20 cellular contexts compared by ENCODE assay signal in the genomic region with DNA sequence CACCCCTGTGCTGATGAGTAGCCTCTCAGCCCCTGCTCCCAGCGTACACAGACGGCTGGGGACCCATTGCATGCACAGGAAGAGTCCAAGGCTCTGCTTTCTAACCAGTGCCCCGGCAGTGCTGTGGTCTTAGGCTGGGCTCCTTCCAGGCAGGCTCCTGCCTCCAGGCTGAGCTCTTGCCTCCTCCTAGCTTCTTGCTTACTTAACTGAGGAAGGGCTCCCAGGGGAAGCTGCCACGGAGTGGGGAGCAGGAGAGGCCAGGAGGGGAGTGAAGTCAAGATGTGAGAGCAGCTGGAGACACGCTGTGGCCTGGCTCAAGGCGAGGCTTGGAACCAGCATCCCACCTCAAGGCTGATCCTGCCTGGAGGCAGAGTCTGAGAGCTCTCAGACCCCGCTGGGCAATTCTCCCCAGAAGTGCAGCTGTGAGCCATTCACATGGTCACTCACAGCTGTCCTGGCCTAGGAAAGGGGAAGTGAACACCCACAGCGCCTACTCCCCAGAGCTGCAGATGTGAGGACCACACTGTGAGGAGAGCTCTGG.
DNase-seq lines count a peak whose midpoint lies in the region; ATAC-seq, FAIRE-seq and TF ChIP-seq lines count a peak whose summit lies in the region.
"Had no signal": no experiment of that assay in that cellular context is flagged by ENCODE, and none has a peak within 500 bp of the region (broad histone marks: within the 10 kb centered on the region; RNA-seq: fewer than 3 reads in every experiment).

No MANE protein-coding gene starts in this region.

- H3K9me3 ChIP-seq in K562 (replicated peaks; ENCODE audit: control insufficient read depth, insufficient read depth, low read depth, low read length): no peaks in the 10 kb centered on the region
- H3K9me3 ChIP-seq in kidney (ENCODE audit: control insufficient read depth in 1 of 2, low read length in 2 of 2): no peaks in the 10 kb centered on the region
- H3K9me3 ChIP-seq in upper lobe of right lung: no peaks in the 10 kb centered on the region
- H3K9me3 ChIP-seq: lower lobe of right lung, neutrophil had no signal

- BruUV-seq in K562 (replicated peaks; lab: Mats Ljungman, UMichigan): no TSS peak

- no peak overlapping the region for H3K4me2 ChIP-seq in K562 (ENCODE audit: insufficient read depth, low read length)

- in situ Hi-C loops in K562 (cut with MboI): no loop called here

- H3K4me1 ChIP-seq in K562 (replicated peaks in 1 of 2; ENCODE audit: control insufficient read depth in 2 of 2, insufficient read depth in 2 of 2, low read length in 2 of 2) (no peaks in the 10 kb centered on the region), kidney (ENCODE audit: control insufficient read depth in 1 of 2, insufficient read depth in 1 of 2, low read depth in 1 of 2, low read length in 2 of 2) (no peaks in the 10 kb centered on the region), upper lobe of right lung (no peaks in the 10 kb centered on the region)
- H3K4me1 ChIP-seq: lower lobe of right lung had no signal

- CTCF ChIA-PET in K562 (lab: Yijun Ruan, JAX; ENCODE audit: low intra/inter-chr PET ratio): no interaction called here

- no peaks in the 10 kb centered on the region for H3K79me2 ChIP-seq in K562 (ENCODE audit: control insufficient read depth, insufficient read depth, low read length)

- H2AFZ ChIP-seq in K562 (ENCODE audit: low read depth, low read length): no peak overlapping the region

- H3K4me3 Mint-ChIP-seq in natural killer cell treated with Interleukin-12 subunit alpha and Interleukin-12 subunit beta and Interleukin-15 and Interleukin-18, amount 100 ng/mL, for 72 hours: no peak overlapping the region
- no peak overlapping the region for H3K4me3 Mint-ChIP-seq in natural killer cell
- H3K4me3 Mint-ChIP-seq: activated T-cell treated with anti-CD3 and anti-CD28 coated beads, Interleukin-2, amount 50 U/mL, for 4 hours; dendritic cell treated with granulocyte-macrophage colony-stimulating factor and Interleukin-4, amounts not matched to agents 40 ng/mL and 50 ng/mL, for 4 days had no signal

- no peaks in the 10 kb centered on the region for H4K20me1 ChIP-seq in K562 (replicated peaks; ENCODE audit: control insufficient read depth, insufficient read depth, low read length)

- TF ChIP-seq POLR2A in K562 (conservative IDR thresholded peaks at IDR 0.05): no peak

- no peaks in the 10 kb centered on the region for H3K36me3 ChIP-seq in K562 (ENCODE audit: control insufficient read depth, insufficient read depth, low read length)
- H3K36me3 ChIP-seq in kidney (ENCODE audit: control insufficient read depth in 1 of 2, insufficient read depth in 2 of 2, low read length in 2 of 2): no peaks in the 10 kb centered on the region
- no peaks in the 10 kb centered on the region for H3K36me3 ChIP-seq in upper lobe of right lung
- H3K36me3 ChIP-seq: lower lobe of right lung, neutrophil had no signal

- H3K36me3 Mint-ChIP-seq in natural killer cell treated with Interleukin-12 subunit alpha and Interleukin-12 subunit beta and Interleukin-15 and Interleukin-18, amount 100 ng/mL, for 72 hours: no peaks in the 10 kb centered on the region
- H3K36me3 Mint-ChIP-seq in natural killer cell: no peaks in the 10 kb centered on the region

- H3K9me1 ChIP-seq in K562 (ENCODE audit: control insufficient read depth, insufficient read depth, low read length): no peaks in the 10 kb centered on the region

- no peak overlapping the region for H3K27ac Mint-ChIP-seq in natural killer cell treated with Interleukin-12 subunit alpha and Interleukin-12 subunit beta and Interleukin-15 and Interleukin-18, amount 100 ng/mL, for 72 hours
- H3K27ac Mint-ChIP-seq in natural killer cell: no peak overlapping the region
- H3K27ac Mint-ChIP-seq: dendritic cell treated with granulocyte-macrophage colony-stimulating factor and Interleukin-4, amounts not matched to agents 40 ng/mL and 50 ng/mL, for 4 days had no signal

- no peaks in the 10 kb centered on the region for H3K9me3 Mint-ChIP-seq in natural killer cell treated with Interleukin-12 subunit alpha and Interleukin-12 subunit beta and Interleukin-15 and Interleukin-18, amount 100 ng/mL, for 72 hours
- no peaks in the 10 kb centered on the region for H3K9me3 Mint-ChIP-seq in natural killer cell
- H3K9me3 Mint-ChIP-seq: activated T-cell treated with anti-CD3 and anti-CD28 coated beads, Interleukin-2, amount 50 U/mL, for 4 hours; dendritic cell treated with granulocyte-macrophage colony-stimulating factor and Interleukin-4, amounts not matched to agents 40 ng/mL and 50 ng/mL, for 4 days had no signal

- POLR2A ChIA-PET in K562 (lab: Yijun Ruan, JAX): interaction anchor here (0.6 kb wide), 1 partner anchor 20 kb away, joined by 3 read pairs; no protein-coding TSS in a partner anchor

- H3K4me1 Mint-ChIP-seq in natural killer cell treated with Interleukin-12 subunit alpha and Interleukin-12 subunit beta and Interleukin-15 and Interleukin-18, amount 100 ng/mL, for 72 hours (ENCODE audit: low read depth in 2 of 2): no peaks in the 10 kb centered on the region
- no peaks in the 10 kb centered on the region for H3K4me1 Mint-ChIP-seq in natural killer cell

- no peak overlapping the region for H3K27ac ChIP-seq in K562 (ENCODE audit: extremely low read depth, low read depth, low read length)
- no peak overlapping the region for H3K27ac ChIP-seq in kidney (ENCODE audit: low read depth in 2 of 2, low read length in 2 of 2)
- H3K27ac ChIP-seq in upper lobe of right lung: no peak overlapping the region
- H3K27ac ChIP-seq: lower lobe of right lung, neutrophil had no signal

- intact Hi-C loops in natural killer cell (cut with micrococcal nuclease): no loop called here
- intact Hi-C loops in K562 (cut with micrococcal nuclease): no loop called here
- intact Hi-C loops in kidney (cut with DNase I): no loop called here
- intact Hi-C loops in upper lobe of right lung (cut with DNase I): no loop called here

- no peak for DNase-seq in natural killer cell treated with Interleukin-12 subunit alpha and Interleukin-12 subunit beta and Interleukin-15 and Interleukin-18, amount 100 ng/mL, for 72 hours (ENCODE audit: low spot score)
- DNase-seq in natural killer cell: no peak
- DNase-seq in K562 (ENCODE audit: extremely low read depth in 1 of 4, low spot score in 3 of 4): no peak
- peak; percentile 50 for DNase-seq in kidney
- DNase-seq in upper lobe of right lung: no peak
- no peak for DNase-seq in UCSD-AML1 (lab: John Stamatoyannopoulos, UW; ENCODE audit: unreplicated experiment)
- no peak for DNase-seq in hepatic stellate cell (ENCODE audit: low spot score)
- DNase-seq: activated CD4-positive, CD25-positive, alpha-beta regulatory T cell treated with anti-CD3 and anti-CD28 coated beads, Interleukin-2, amount 50 U/mL, for 72 hours; activated naive CD4-positive, alpha-beta T cell treated with Interleukin-2 at 50 U/mL for 16 hours; activated T-cell treated with anti-CD3 and anti-CD28 coated beads, Interleukin-2, amount 50 U/mL, for 4 hours; C1 segment of cervical spinal cord; GM23248; Kasumi-1; lower lobe of right lung; NCI-H1417; NCI-H524 treated with DMSO at 0.1 percent for 48 hours; retina had no signal

- TF ChIP-seq CTCF in natural killer cell (IDR thresholded peaks at IDR 0.05) (no peak), K562 (IDR thresholded peaks at IDR 0.05 in 2 of 3, conservative IDR thresholded peaks at IDR 0.05 in 1 of 3; ENCODE audit: insufficient read depth in 2 of 3, low read depth in 1 of 3, low read length in 3 of 3) (no peak), kidney (IDR thresholded peaks at IDR 0.05; ENCODE audit: borderline replicate concordance, extremely low read depth, insufficient read depth) (no peak), upper lobe of right lung (IDR thresholded peaks at IDR 0.05) (no peak)

- no peak for TF ChIP-seq RAD21 in K562 (CRISPR knock-in tag; conservative IDR thresholded peaks at IDR 0.05 in 1 of 2, IDR thresholded peaks at IDR 0.05 in 1 of 2)

- no peaks in the 10 kb centered on the region for H3K27me3 Mint-ChIP-seq in natural killer cell treated with Interleukin-12 subunit alpha and Interleukin-12 subunit beta and Interleukin-15 and Interleukin-18, amount 100 ng/mL, for 72 hours
- H3K27me3 Mint-ChIP-seq in natural killer cell (ENCODE audit: low read depth in 2 of 2): no peaks in the 10 kb centered on the region
- H3K27me3 Mint-ChIP-seq: dendritic cell treated with granulocyte-macrophage colony-stimulating factor and Interleukin-4, amounts not matched to agents 40 ng/mL and 50 ng/mL, for 4 days had no signal

- no peak for TF ChIP-seq EP300 in K562 (IDR thresholded peaks at IDR 0.05; ENCODE audit: low read length)

- H3K4me3 ChIP-seq in K562: no peak overlapping the region
- no peak overlapping the region for H3K4me3 ChIP-seq in kidney (ENCODE audit: low read length in 2 of 2)
- H3K4me3 ChIP-seq in upper lobe of right lung: no peak overlapping the region
- H3K4me3 ChIP-seq: GM23248, lower lobe of right lung had no signal

- 1% methylated on average over 8 of the region's 8 CpGs for WGBS in K562 (ENCODE audit: insufficient coverage, low coverage, missing lambda C conversion rate)

- H3K9ac ChIP-seq in K562 (ENCODE audit: insufficient read depth in 1 of 2, low read depth in 2 of 2, low read length in 2 of 2) (no peak overlapping the region), kidney (ENCODE audit: low read length in 2 of 2) (no peak overlapping the region)

- FAIRE-seq in K562 (lab: Jason Lieb, UNC) (no peak), kidney (lab: Jason Lieb, UNC) (no peak)

- no peaks in the 10 kb centered on the region for H3K27me3 ChIP-seq in K562 (ENCODE audit: control insufficient read depth in 2 of 2, insufficient read depth in 2 of 2, low read length in 2 of 2)
- H3K27me3 ChIP-seq in upper lobe of right lung: no peaks in the 10 kb centered on the region
- H3K27me3 ChIP-seq: neutrophil had no signal

- peak; percentile 34 to 58 for ATAC-seq in natural killer cell treated with Interleukin-12 subunit alpha and Interleukin-12 subunit beta and Interleukin-15 and Interleukin-18, amount 100 ng/mL, for 72 hours
- ATAC-seq in natural killer cell (no peak), K562 (peak; percentile 52), upper lobe of right lung (peak; percentile 29), GM19395 (IDR thresholded peaks at IDR 0.05; ENCODE audit: unreplicated experiment) (no peak)
- ATAC-seq: activated T-cell treated with anti-CD3 and anti-CD28 coated beads, Interleukin-2, amount 50 U/mL, for 4 hours had no signal

TF ChIP-seq in K562, 482 proteins besides CTCF, POLR2A, EP300 and RAD21 (continues in another document):
- TF ChIP-seq SPI1 (IDR thresholded peaks at IDR 0.05; ENCODE audit: borderline replicate concordance, low read depth, low read length) (peak; percentile 75), HNRNPK (IDR thresholded peaks at IDR 0.05; ENCODE audit: low read depth, low read length, poor library complexity, severe bottlenecking) (no peak), MLX (CRISPR knock-in tag; conservative IDR thresholded peaks at IDR 0.05) (no peak), CBX5 (IDR thresholded peaks at IDR 0.05; ENCODE audit: borderline replicate concordance, low read depth) (no peak)

Comparison
In these comparisons a context has a peak if more than half of its experiments do, and no peak if none do; other contexts are left out.
1. ATAC-seq: peak in natural killer cell treated with Interleukin-12 subunit alpha and Interleukin-12 subunit beta and Interleukin-15 and Interleukin-18, amount 100 ng/mL, for 72 hours (2 of 2), K562 (single experiment) and upper lobe of right lung (single experiment); none in natural killer cell (0 of 3) and GM19395 (single experiment).